24 cellular contexts compared by ENCODE assay signal in the genomic region with DNA sequence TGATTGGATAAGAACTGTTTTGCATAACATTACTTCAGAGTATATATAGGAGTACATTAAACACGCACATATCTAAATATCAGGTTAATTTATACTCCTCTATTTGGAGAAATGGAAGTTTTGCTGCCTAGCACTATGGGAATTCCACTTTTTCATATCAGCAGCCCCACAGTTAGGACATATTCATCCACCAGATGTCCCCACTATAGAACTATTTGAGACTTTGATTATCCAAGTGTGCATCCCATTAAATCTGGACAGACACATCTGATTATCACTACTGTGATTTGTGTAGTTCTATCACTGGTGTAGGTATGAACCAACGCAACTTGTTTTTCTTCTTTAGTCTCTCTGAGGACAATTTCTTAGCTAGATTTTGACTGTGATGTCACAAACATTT.
DNase-seq lines count a peak whose midpoint lies in the region; ATAC-seq, FAIRE-seq and TF ChIP-seq lines count a peak whose summit lies in the region.
"Had no signal": no experiment of that assay in that cellular context is flagged by ENCODE, and none has a peak within 500 bp of the region (broad histone marks: within the 10 kb centered on the region; RNA-seq: fewer than 3 reads in every experiment).

No MANE protein-coding gene starts in this region.

- POLR2A ChIA-PET in HCT116 (lab: Charles Lee) (no interaction called here), WTC11 (lab: Charles Lee) (no interaction called here)

- CTCF ChIA-PET in HCT116 (lab: Charles Lee) (no interaction called here), WTC11 (lab: Charles Lee) (no interaction called here)

- ATAC-seq in HCT116 (no peak), left lobe of liver (peak; percentile 81), GM21723 (IDR thresholded peaks at IDR 0.05; ENCODE audit: unreplicated experiment) (no peak), WTC11 (no peak)
- ATAC-seq: stimulated activated naive CD8-positive, alpha-beta T cell treated with anti-CD3 and anti-CD28 coated beads, Interleukin-15, amount 100 ng/mL, for 72 hours had no signal

- no peaks in the 10 kb centered on the region for H3K9me2 ChIP-seq in HCT116 (ENCODE audit: insufficient read depth)

- no peak overlapping the region for H2AFZ ChIP-seq in HCT116 (ENCODE audit: low read depth, low read length, poor library complexity, severe bottlenecking)
- H2AFZ ChIP-seq: hepatocyte had no signal

- no peaks in the 10 kb centered on the region for H3K36me3 ChIP-seq in HCT116 (ENCODE audit: control insufficient read depth in 1 of 2, insufficient read depth in 2 of 2, low read length in 2 of 2)
- H3K36me3 ChIP-seq: ovary had no signal

- H3K4me1 ChIP-seq in HCT116 (ENCODE audit: control insufficient read depth in 1 of 2, insufficient read depth in 2 of 2, low read length in 2 of 2): no peaks in the 10 kb centered on the region

- H3K4me3 Mint-ChIP-seq in WTC11: no peak overlapping the region
- H3K4me3 Mint-ChIP-seq: B cell; memory B cell; stimulated activated naive CD8-positive, alpha-beta T cell treated with anti-CD3 and anti-CD28 coated beads, Interleukin-15, amount 100 ng/mL, for 72 hours had no signal

- peaks cover 36% of the 10 kb centered on the region for H3K4me1 Mint-ChIP-seq in WTC11
- H3K4me1 Mint-ChIP-seq: B cell; memory B cell; naive B cell; stimulated activated naive CD8-positive, alpha-beta T cell treated with anti-CD3 and anti-CD28 coated beads, Interleukin-15, amount 100 ng/mL, for 72 hours had no signal

- H3K36me3 Mint-ChIP-seq in WTC11: peaks cover 14% of the 10 kb centered on the region
- H3K36me3 Mint-ChIP-seq: memory B cell, naive B cell had no signal

- no peak overlapping the region for H3K4me2 ChIP-seq in HCT116 (ENCODE audit: low read length)
- H3K4me2 ChIP-seq: hepatocyte had no signal

- intact Hi-C loops in HCT116 (cut with micrococcal nuclease): no loop called here

- BruUV-seq in HCT116 (replicated peaks; lab: Mats Ljungman, UMichigan): no TSS peak

- H3K9me3 Mint-ChIP-seq in WTC11: peaks cover 11% of the 10 kb centered on the region
- H3K9me3 Mint-ChIP-seq: activated T-helper 2 cell treated with anti-CD3 and anti-CD28 coated beads, Interferon-gamma antibody, Interleukin-2, Interleukin-4, amounts not matched to agents 10 μg/mL and 5 μg/mL and 100 μg/mL, durations not matched to agents 14 hours and 24 hours and 36 hours had no signal

- TF ChIP-seq POLR2A in HCT116 (IDR thresholded peaks at IDR 0.05; ENCODE audit: borderline replicate concordance, extremely low read depth, insufficient read depth, insufficient read length): no peak

- DNase-seq in COLO829 (ENCODE audit: low spot score): peak; percentile 7
- DNase-seq in HCT116 (ENCODE audit: low read depth, low spot score): no peak
- peak; percentile 3 to 11 for DNase-seq in cardiac fibroblast (ENCODE audit: low read depth in 2 of 2)
- no peak for DNase-seq in left lobe of liver (ENCODE audit: low spot score)
- no peak for DNase-seq in urothelium cell line (ENCODE audit: low spot score)
- no peak for DNase-seq in WTC11 (ENCODE audit: low spot score)
- DNase-seq: activated CD4-positive, alpha-beta T cell treated with anti-CD3 and anti-CD28 coated beads for 4 hours; effector CD4-positive, alpha-beta T cell; GDM1; naive B cell; NCI-H146; NCI-H2227 treated with DMSO at 0.1 percent for 48 hours; ovary; stimulated activated CD4-positive, alpha-beta T cell treated with anti-CD3 and anti-CD28 coated beads, Interleukin-4, amount 100 ng/mL, for 1 hour; stimulated activated naive CD8-positive, alpha-beta T cell treated with anti-CD3 and anti-CD28 coated beads, Interleukin-15, amount 100 ng/mL, for 72 hours; trophoblast cell had no signal

- RAD21 ChIA-PET in HCT116 (lab: Charles Lee; ENCODE audit: low non-redundant PET in 1 of 2, low total read pairs in 2 of 2, uncharacterized antibody in 2 of 2, unreplicated experiment in 2 of 2): no interaction called here

- H3K4me3 ChIP-seq in HCT116 (replicated peaks in 1 of 2; ENCODE audit: low read depth in 1 of 2, low read length in 2 of 2): no peak overlapping the region
- no peak overlapping the region for H3K4me3 ChIP-seq in cardiac fibroblast (replicated peaks in 1 of 2; ENCODE audit: low read depth in 2 of 2, low read length in 2 of 2)
- H3K4me3 ChIP-seq: hepatocyte, ovary had no signal

- TF ChIP-seq RAD21 in HCT116 (IDR thresholded peaks at IDR 0.05; ENCODE audit: low read depth): peak; percentile 37; the same call in 1 of the 2 replicates

- peaks cover 8% of the 10 kb centered on the region for H3K27me3 Mint-ChIP-seq in WTC11 (ENCODE audit: low read depth)
- H3K27me3 Mint-ChIP-seq: B cell; memory B cell; naive B cell; stimulated activated naive CD8-positive, alpha-beta T cell treated with anti-CD3 and anti-CD28 coated beads, Interleukin-15, amount 100 ng/mL, for 72 hours had no signal

- no peak overlapping the region for H3K9ac ChIP-seq in HCT116 (ENCODE audit: low read length)

- TF ChIP-seq CTCF in HCT116 (IDR thresholded peaks at IDR 0.05 in 2 of 3, conservative IDR thresholded peaks at IDR 0.05 in 1 of 3; ENCODE audit: borderline replicate concordance in 1 of 3, insufficient read depth in 1 of 3, low read depth in 2 of 3, low read length in 2 of 3) (no peak), cardiac fibroblast (IDR thresholded peaks at IDR 0.05; ENCODE audit: low read depth, low read length) (no peak), WTC11 (IDR thresholded peaks at IDR 0.05) (no peak)

- H3K27ac Mint-ChIP-seq in WTC11: no peak overlapping the region
- H3K27ac Mint-ChIP-seq: activated T-helper 2 cell treated with anti-CD3 and anti-CD28 coated beads, Interferon-gamma antibody, Interleukin-2, Interleukin-4, amounts not matched to agents 10 μg/mL and 5 μg/mL and 100 μg/mL, durations not matched to agents 14 hours and 24 hours and 36 hours; B cell; memory B cell; naive B cell; stimulated activated naive CD8-positive, alpha-beta T cell treated with anti-CD3 and anti-CD28 coated beads, Interleukin-15, amount 100 ng/mL, for 72 hours had no signal

- no peak for FAIRE-seq in urothelium cell line (lab: Jason Lieb, UNC)
- FAIRE-seq: bronchial epithelial cell, H1, keratinocyte had no signal

- no peaks in the 10 kb centered on the region for H3K79me2 ChIP-seq in HCT116 (ENCODE audit: insufficient read depth, low read length)
- H3K79me2 ChIP-seq: hepatocyte had no signal

- H3K27ac ChIP-seq in HCT116 (ENCODE audit: low read depth, low read length): no peak overlapping the region
- H3K27ac ChIP-seq: hepatocyte, ovary had no signal

- H3K9me3 ChIP-seq in HCT116 (ENCODE audit: control insufficient read depth in 1 of 2, insufficient read depth in 1 of 2, low read depth in 1 of 2, low read length in 2 of 2): no peaks in the 10 kb centered on the region
- H3K9me3 ChIP-seq: ovary had no signal

- H4K20me1 ChIP-seq in HCT116 (ENCODE audit: insufficient read depth): no peaks in the 10 kb centered on the region

- no peaks in the 10 kb centered on the region for H3K27me3 ChIP-seq in HCT116 (ENCODE audit: insufficient read depth, low read length)
- H3K27me3 ChIP-seq: hepatocyte, ovary had no signal

TF ChIP-seq in HCT116, 20 proteins besides CTCF, POLR2A, EP300 and RAD21 (continues in another document):
- TF ChIP-seq SRF (IDR thresholded peaks at IDR 0.05; ENCODE audit: low read depth) (no peak), CEBPB (IDR thresholded peaks at IDR 0.05; ENCODE audit: low read depth) (no peak), FOSL1 (IDR thresholded peaks at IDR 0.05; ENCODE audit: low read depth) (no peak), ZFX (IDR thresholded peaks at IDR 0.05) (no peak), YY1 (IDR thresholded peaks at IDR 0.05; ENCODE audit: extremely low read depth, insufficient replicate concordance, low read depth, low read length) (no peak), TCF7L2 (IDR thresholded peaks at IDR 0.05; ENCODE audit: borderline replicate concordance, extremely low read depth, insufficient read depth, insufficient read length) (no peak), EGR1 (IDR thresholded peaks at IDR 0.05; ENCODE audit: low read depth) (no peak)
- TF ChIP-seq, protein P1, sequence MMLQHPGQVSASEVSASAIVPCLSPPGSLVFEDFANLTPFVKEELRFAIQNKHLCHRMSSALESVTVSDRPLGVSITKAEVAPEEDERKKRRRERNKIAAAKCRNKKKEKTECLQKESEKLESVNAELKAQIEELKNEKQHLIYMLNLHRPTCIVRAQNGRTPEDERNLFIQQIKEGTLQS (IDR thresholded peaks at IDR 0.05): no peak

TF ChIP-seq in WTC11, 78 proteins besides CTCF, POLR2A, EP300 and RAD21 (continues in another document):
- no peak for TF ChIP-seq SP1 (CRISPR knock-in tag; conservative IDR thresholded peaks at IDR 0.05)
- TF ChIP-seq, protein P2, sequence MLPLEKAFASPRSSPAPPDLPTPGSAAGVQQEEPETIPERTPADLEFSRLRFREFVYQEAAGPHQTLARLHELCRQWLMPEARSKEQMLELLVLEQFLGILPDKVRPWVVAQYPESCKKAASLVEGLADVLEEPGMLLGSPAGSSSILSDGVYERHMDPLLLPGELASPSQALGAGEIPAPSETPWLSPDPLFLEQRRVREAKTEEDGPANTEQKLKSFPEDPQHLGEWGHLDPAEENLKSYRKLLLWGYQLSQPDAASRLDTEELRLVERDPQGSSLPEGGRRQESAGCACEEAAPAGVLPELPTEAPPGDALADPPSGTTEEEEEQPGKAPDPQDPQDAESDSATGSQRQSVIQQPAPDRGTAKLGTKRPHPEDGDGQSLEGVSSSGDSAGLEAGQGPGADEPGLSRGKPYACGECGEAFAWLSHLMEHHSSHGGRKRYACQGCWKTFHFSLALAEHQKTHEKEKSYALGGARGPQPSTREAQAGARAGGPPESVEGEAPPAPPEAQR (CRISPR knock-in tag; IDR thresholded peaks at IDR 0.05): no peak
- TF ChIP-seq GRHL2 (CRISPR knock-in tag; IDR thresholded peaks at IDR 0.05; ENCODE audit: insufficient replicate concordance, severe bottlenecking): no peak
- TF ChIP-seq, protein P3, sequence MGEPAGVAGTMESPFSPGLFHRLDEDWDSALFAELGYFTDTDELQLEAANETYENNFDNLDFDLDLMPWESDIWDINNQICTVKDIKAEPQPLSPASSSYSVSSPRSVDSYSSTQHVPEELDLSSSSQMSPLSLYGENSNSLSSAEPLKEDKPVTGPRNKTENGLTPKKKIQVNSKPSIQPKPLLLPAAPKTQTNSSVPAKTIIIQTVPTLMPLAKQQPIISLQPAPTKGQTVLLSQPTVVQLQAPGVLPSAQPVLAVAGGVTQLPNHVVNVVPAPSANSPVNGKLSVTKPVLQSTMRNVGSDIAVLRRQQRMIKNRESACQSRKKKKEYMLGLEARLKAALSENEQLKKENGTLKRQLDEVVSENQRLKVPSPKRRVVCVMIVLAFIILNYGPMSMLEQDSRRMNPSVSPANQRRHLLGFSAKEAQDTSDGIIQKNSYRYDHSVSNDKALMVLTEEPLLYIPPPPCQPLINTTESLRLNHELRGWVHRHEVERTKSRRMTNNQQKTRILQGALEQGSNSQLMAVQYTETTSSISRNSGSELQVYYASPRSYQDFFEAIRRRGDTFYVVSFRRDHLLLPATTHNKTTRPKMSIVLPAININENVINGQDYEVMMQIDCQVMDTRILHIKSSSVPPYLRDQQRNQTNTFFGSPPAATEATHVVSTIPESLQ (CRISPR knock-in tag; IDR thresholded peaks at IDR 0.05): no peak

Comparison
In these comparisons a context has a peak if more than half of its experiments do, and no peak if none do; other contexts are left out.
1. DNase-seq: peak in COLO829 (single experiment) and cardiac fibroblast (2 of 2); none in HCT116 (single experiment), left lobe of liver (single experiment), urothelium cell line (single experiment) and WTC11 (single experiment).